In genomic region chr9:38580112-38580511, GRCh38 we compare ENCODE assay signal across 9 cellular contexts. TPM values are rescaled to one million over a fixed set of nuclear protein-coding genes. Genes with fewer than 3 reads are reported as not detected.
DNase-seq lines count a peak whose midpoint lies in the region; ATAC-seq, FAIRE-seq and TF ChIP-seq lines count a peak whose summit lies in the region.
"Not testable (repeated sequence)": the region's sequence is repeated elsewhere in the genome, so short reads cannot be mapped to it uniquely, and the experiment has no call there.
"Had no signal": no experiment of that assay in that cellular context is flagged by ENCODE, and none has a peak within 500 bp of the region (broad histone marks: within the 10 kb centered on the region; RNA-seq: fewer than 3 reads in every experiment).

No MANE protein-coding gene starts in this region.

- H3K9ac ChIP-seq in DND-41 (ENCODE audit: low read depth, low read length): not testable (repeated sequence)

- H3K4me1 ChIP-seq in DND-41 (ENCODE audit: insufficient read depth, low read length): peaks cover 54% of the 10 kb centered on the region
- not testable (repeated sequence) for H3K4me1 ChIP-seq in SJCRH30

- TF ChIP-seq CTCF in DND-41 (IDR thresholded peaks at IDR 0.05; ENCODE audit: borderline replicate concordance, extremely low read depth, low read length, poor library complexity, severe bottlenecking); bronchial epithelial cell (IDR thresholded peaks at IDR 0.05; ENCODE audit: insufficient read depth, low read length, severe bottlenecking): not testable (repeated sequence)

- DNase-seq in DND-41: not testable (repeated sequence)
- DNase-seq in LHCN-M2 (ENCODE audit: low read depth): peak; percentile 5
- DNase-seq in SJCRH30: peak; percentile 18 to 19
- peak; percentile 8 for DNase-seq in bronchial epithelial cell (ENCODE audit: low read depth)
- DNase-seq in kidney glomerular epithelial cell (lab: John Stamatoyannopoulos, UW): peak; percentile 5
- DNase-seq in renal cortical epithelial cell (ENCODE audit: low read depth): peak; percentile 2

- FAIRE-seq in bronchial epithelial cell (lab: Jason Lieb, UNC): not testable (repeated sequence)

- ATAC-seq in DND-41 (ENCODE audit: insufficient read depth, low read depth): not testable (repeated sequence)

- not testable (repeated sequence) for H2AFZ ChIP-seq in DND-41 (ENCODE audit: low read depth, low read length)

- not testable (repeated sequence) for H3K9me3 ChIP-seq in DND-41 (ENCODE audit: insufficient read depth, low read length, severe bottlenecking); SJCRH30 (replicated peaks)

- H4K20me1 ChIP-seq in DND-41 (ENCODE audit: insufficient read depth, low read length): not testable (repeated sequence)

- H3K4me3 ChIP-seq in DND-41 (ENCODE audit: low read depth in 1 of 2, low read length in 2 of 2); SJCRH30; bronchial epithelial cell (ENCODE audit: low read depth, low read length): not testable (repeated sequence)

- not testable (repeated sequence) for H3K36me3 ChIP-seq in DND-41 (ENCODE audit: insufficient read depth, low read length); SJCRH30; bronchial epithelial cell (ENCODE audit: control insufficient read depth, insufficient read depth, low read length)

- not testable (repeated sequence) for H3K27me3 ChIP-seq in DND-41 (ENCODE audit: insufficient read depth, low read length, poor library complexity); SJCRH30; bronchial epithelial cell (ENCODE audit: control insufficient read depth, insufficient read depth, low read length)

- not testable (repeated sequence) for H3K4me2 ChIP-seq in DND-41 (ENCODE audit: insufficient read depth, low read length)

- not testable (repeated sequence) for H3K79me2 ChIP-seq in DND-41 (ENCODE audit: insufficient read depth, low read length)

- peak overlapping the region; percentile 52; the same call in 1 of the 2 replicates for H3K27ac ChIP-seq in DND-41 (ENCODE audit: low read length)
- H3K27ac ChIP-seq in SJCRH30: not testable (repeated sequence)

RNA-seq across cellular contexts. Expression of gene ANKRD18A, which starts 40.3 kb away (rescaled TPM):
- total RNA-seq in LHCN-M2 (2014; rRNA removed) (0.19 and 0.34 TPM in 2 replicates), bronchial epithelial cell (1.6 and 3.3 TPM in 2 replicates), renal cortical epithelial cell (2.6 and 3.8 TPM in 2 replicates)
- polyA plus RNA-seq in LHCN-M2 (2012): 0.45 TPM
- total RNA-seq in SJCRH30 (2014; rRNA removed; shearing (Covaris generic)): 9.8 and 10.5 TPM in 2 replicates
- total RNA-seq: A172, A673 had no signal
- polyA plus RNA-seq: BJ had no signal
